ENCODE assay signal across 16 cellular contexts in the genomic region with DNA sequence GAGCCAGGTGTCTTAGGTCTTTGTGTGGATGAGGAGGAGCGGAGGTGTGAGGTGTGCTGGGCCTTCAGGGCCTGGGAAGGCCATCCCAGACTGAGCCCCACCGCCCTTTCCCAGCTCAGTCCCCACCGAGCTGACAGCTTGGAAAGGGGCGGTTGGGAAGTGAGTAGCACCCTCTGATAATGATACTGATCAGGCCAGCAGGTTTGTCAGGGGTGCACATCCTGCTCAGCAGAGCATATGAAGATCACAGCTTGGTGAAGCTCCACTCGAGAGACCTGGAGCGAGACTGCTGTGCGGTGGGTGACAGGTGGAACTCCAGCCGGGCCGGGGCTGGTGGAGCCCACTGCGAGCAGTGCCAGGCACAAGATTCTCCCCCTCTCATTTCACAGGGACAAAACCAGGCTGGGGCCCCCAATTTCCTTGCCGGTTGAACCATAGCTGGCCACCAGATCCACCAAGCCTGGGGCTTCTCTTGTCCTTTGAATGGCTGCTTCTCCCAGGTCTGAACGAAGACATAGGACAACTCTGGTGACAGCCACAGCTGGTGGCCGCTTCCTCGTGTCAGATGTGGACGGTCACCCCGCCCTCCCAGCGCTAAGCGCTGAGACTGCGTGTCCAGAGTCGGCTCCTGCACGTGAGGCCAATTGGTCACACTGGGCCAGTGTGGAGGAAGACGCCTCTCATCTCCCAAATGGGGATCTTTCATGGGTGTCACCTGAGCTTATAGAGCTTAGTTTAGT. TPM values are rescaled to one million over a fixed set of nuclear protein-coding genes. Genes with fewer than 3 reads are reported as not detected.
DNase-seq lines count a peak whose midpoint lies in the region; ATAC-seq and TF ChIP-seq lines count a peak whose summit lies in the region.
"Had no signal": no experiment of that assay in that cellular context is flagged by ENCODE, and none has a peak within 500 bp of the region (broad histone marks: within the 10 kb centered on the region; RNA-seq: fewer than 3 reads in every experiment).

No MANE protein-coding gene starts in this region.

- H3K27ac ChIP-seq in GM23338 (ENCODE audit: low read depth) (peak overlapping the region; percentile 45; the same call in 1 of the 2 replicates), endodermal cell (ENCODE audit: low read depth, low read length) (no peak overlapping the region), neuronal stem cell (replicated peaks; ENCODE audit: low read length) (no peak overlapping the region), trophoblast cell (ENCODE audit: low read depth, low read length) (no peak overlapping the region)
- H3K27ac ChIP-seq: 22Rv1, BLaER1 had no signal

- H3K27me3 Mint-ChIP-seq in GM23338 (ENCODE audit: insufficient read depth, low read depth, poor library complexity) (peaks cover 9% of the 10 kb centered on the region), endodermal cell (ENCODE audit: insufficient read depth) (no peaks in the 10 kb centered on the region)
- H3K27me3 Mint-ChIP-seq: CD8-positive, alpha-beta memory T cell had no signal

- H4K91ac ChIP-seq in neuronal stem cell (ENCODE audit: low read depth, low read length, poor library complexity) (no peak overlapping the region), trophoblast cell (ENCODE audit: low read depth, low read length) (no peak overlapping the region)

- H3K27me3 ChIP-seq in GM23338 (ENCODE audit: insufficient read depth): no peaks in the 10 kb centered on the region
- H3K27me3 ChIP-seq in endodermal cell (ENCODE audit: control insufficient read depth, insufficient read depth, low read length, poor library complexity, severe bottlenecking): no peaks in the 10 kb centered on the region
- no peaks in the 10 kb centered on the region for H3K27me3 ChIP-seq in neuronal stem cell (ENCODE audit: control insufficient read depth in 3 of 3, insufficient read depth in 3 of 3, low read depth in 1 of 3, low read length in 3 of 3)
- no peaks in the 10 kb centered on the region for H3K27me3 ChIP-seq in trophoblast cell (ENCODE audit: insufficient read depth, low read length)

- H2BK120ac ChIP-seq in neuronal stem cell (ENCODE audit: low read depth, low read length) (no peak overlapping the region), trophoblast cell (ENCODE audit: insufficient read depth, low read length, poor library complexity) (no peak overlapping the region)

- H3K36me3 ChIP-seq in GM23338 (ENCODE audit: insufficient read depth) (peaks cover 21% of the 10 kb centered on the region; the same call in 1 of the 2 replicates), endodermal cell (ENCODE audit: control insufficient read depth, insufficient read depth, low read length) (peaks cover 32% of the 10 kb centered on the region), neuronal stem cell (replicated peaks in 1 of 2; ENCODE audit: control insufficient read depth in 2 of 2, insufficient read depth in 2 of 2, low read length in 2 of 2) (peaks cover 49 to 97% of the 10 kb centered on the region in 2 donors), trophoblast cell (ENCODE audit: control insufficient read depth in 1 of 2, insufficient read depth in 2 of 2, low read length in 2 of 2) (peaks cover 65 to 73% of the 10 kb centered on the region in 2 experiments)

- H3K23ac ChIP-seq in neuronal stem cell (ENCODE audit: low read depth, low read length, poor library complexity) (peak overlapping the region; percentile 82), trophoblast cell (ENCODE audit: low read length) (no peak overlapping the region)

- peaks cover 7% of the 10 kb centered on the region; the same call in 1 of the 3 replicates for H3K4me1 Mint-ChIP-seq in GM23338
- peaks cover 15% of the 10 kb centered on the region for H3K4me1 Mint-ChIP-seq in endodermal cell
- H3K4me1 Mint-ChIP-seq: CD8-positive, alpha-beta memory T cell had no signal

- H3K4me2 ChIP-seq in GM23338 (no peak overlapping the region), neuronal stem cell (ENCODE audit: insufficient read depth, low read length, poor library complexity, severe bottlenecking) (no peak overlapping the region), trophoblast cell (ENCODE audit: low read length) (no peak overlapping the region)
- H3K4me2 ChIP-seq: BLaER1 had no signal

- H3K79me1 ChIP-seq in neuronal stem cell (ENCODE audit: low read depth, low read length): peaks cover 5% of the 10 kb centered on the region
- peaks cover 21% of the 10 kb centered on the region for H3K79me1 ChIP-seq in trophoblast cell (ENCODE audit: low read length)

- TF ChIP-seq CTCF in GM23338 (conservative IDR thresholded peaks at IDR 0.05; ENCODE audit: low read depth in 2 of 2) (no peak), endodermal cell (conservative IDR thresholded peaks at IDR 0.05) (no peak)

- H3K4me3 ChIP-seq in GM23338 (no peak overlapping the region), endodermal cell (ENCODE audit: low read length) (no peak overlapping the region), neuronal stem cell (ENCODE audit: low read length in 2 of 2) (no peak overlapping the region), trophoblast cell (ENCODE audit: low read depth, low read length) (no peak overlapping the region)
- H3K4me3 ChIP-seq: BLaER1 had no signal

- H3K4me3 Mint-ChIP-seq in GM23338 (no peak overlapping the region), endodermal cell (no peak overlapping the region)
- H3K4me3 Mint-ChIP-seq: CD8-positive, alpha-beta memory T cell had no signal

- H3K79me2 ChIP-seq in GM23338 (replicated peaks; ENCODE audit: insufficient read depth) (no peaks in the 10 kb centered on the region), trophoblast cell (ENCODE audit: control insufficient read depth, insufficient read depth, low read length, poor library complexity) (peaks cover 2% of the 10 kb centered on the region)

- H3K4ac ChIP-seq in neuronal stem cell (ENCODE audit: low read length) (no peak overlapping the region), trophoblast cell (ENCODE audit: low read depth, low read length) (no peak overlapping the region)

- no peaks in the 10 kb centered on the region for H3K36me3 Mint-ChIP-seq in activated naive CD4-positive, alpha-beta T cell treated with anti-CD3 and anti-CD28 coated beads, Interleukin-2, amount 50 U/mL, for 72 hours
- H3K36me3 Mint-ChIP-seq in GM23338 (ENCODE audit: low read depth) (peaks cover 42% of the 10 kb centered on the region), endodermal cell (ENCODE audit: low read depth) (peaks cover 56% of the 10 kb centered on the region)

- H2AK5ac ChIP-seq in neuronal stem cell (ENCODE audit: low read depth, low read length) (no peak overlapping the region), trophoblast cell (ENCODE audit: low read length) (no peak overlapping the region)

- H3K9me3 ChIP-seq in endodermal cell (ENCODE audit: control insufficient read depth, low read length): no peaks in the 10 kb centered on the region
- no peaks in the 10 kb centered on the region for H3K9me3 ChIP-seq in neuronal stem cell (replicated peaks in 1 of 2; ENCODE audit: control insufficient read depth in 2 of 2, insufficient read depth in 1 of 2, low read depth in 1 of 2, low read length in 2 of 2)
- H3K9me3 ChIP-seq in trophoblast cell (ENCODE audit: insufficient read depth, low read depth, low read length): peaks cover 5% of the 10 kb centered on the region
- H3K9me3 ChIP-seq: BLaER1, Caco-2 had no signal

- ATAC-seq in activated naive CD4-positive, alpha-beta T cell treated with anti-CD3 and anti-CD28 coated beads, Interleukin-2, amount 50 U/mL, for 72 hours: no peak
- no peak for ATAC-seq in GM23338
- no peak for ATAC-seq in GM18511 (IDR thresholded peaks at IDR 0.05; ENCODE audit: unreplicated experiment)

- H3K14ac ChIP-seq in neuronal stem cell (ENCODE audit: low read length) (no peak overlapping the region), trophoblast cell (ENCODE audit: low read length) (no peak overlapping the region)

- no peak overlapping the region for H2AFZ ChIP-seq in GM23338
- H2AFZ ChIP-seq in neuronal stem cell (ENCODE audit: low read length): no peak overlapping the region
- H2AFZ ChIP-seq in trophoblast cell (ENCODE audit: insufficient read depth, low read length, poor library complexity): no peak overlapping the region

- H3K4me1 ChIP-seq in GM23338 (ENCODE audit: insufficient read depth) (no peaks in the 10 kb centered on the region), endodermal cell (ENCODE audit: control insufficient read depth, insufficient read depth, low read length) (peaks cover 10% of the 10 kb centered on the region), neuronal stem cell (ENCODE audit: control insufficient read depth in 2 of 2, insufficient read depth in 1 of 2, low read depth in 1 of 2, low read length in 2 of 2) (peaks cover 12 to 14% of the 10 kb centered on the region in 2 donors), trophoblast cell (ENCODE audit: control insufficient read depth in 1 of 2, insufficient read depth in 2 of 2, low read length in 2 of 2) (peaks cover 16 to 17% of the 10 kb centered on the region in 2 experiments)
- H3K4me1 ChIP-seq: Caco-2 had no signal

- no peaks in the 10 kb centered on the region for H3K9me2 ChIP-seq in GM23338 (ENCODE audit: insufficient read depth)

- peak overlapping the region; percentile 9 to 88 for H3K27ac Mint-ChIP-seq in activated naive CD4-positive, alpha-beta T cell treated with anti-CD3 and anti-CD28 coated beads, Interleukin-2, amount 50 U/mL, for 72 hours
- no peak overlapping the region for H3K27ac Mint-ChIP-seq in GM23338
- H3K27ac Mint-ChIP-seq in endodermal cell: no peak overlapping the region
- H3K27ac Mint-ChIP-seq: CD8-positive, alpha-beta memory T cell had no signal

- H3K9me3 Mint-ChIP-seq in activated naive CD4-positive, alpha-beta T cell treated with anti-CD3 and anti-CD28 coated beads, Interleukin-2, amount 50 U/mL, for 72 hours: no peaks in the 10 kb centered on the region
- no peaks in the 10 kb centered on the region for H3K9me3 Mint-ChIP-seq in GM23338
- no peaks in the 10 kb centered on the region for H3K9me3 Mint-ChIP-seq in endodermal cell
- H3K9me3 Mint-ChIP-seq: CD8-positive, alpha-beta memory T cell had no signal

- H2BK5ac ChIP-seq in neuronal stem cell (ENCODE audit: low read length) (no peak overlapping the region), trophoblast cell (ENCODE audit: low read depth, low read length, poor library complexity) (no peak overlapping the region)

- no peak overlapping the region for H4K8ac ChIP-seq in neuronal stem cell (ENCODE audit: low read depth, low read length)
- no peak overlapping the region for H4K8ac ChIP-seq in trophoblast cell (ENCODE audit: low read depth, low read length)

- H2BK15ac ChIP-seq in neuronal stem cell (ENCODE audit: low read length): no peak overlapping the region

- no peak overlapping the region for H3K18ac ChIP-seq in neuronal stem cell (ENCODE audit: low read length)
- no peak overlapping the region for H3K18ac ChIP-seq in trophoblast cell (ENCODE audit: low read length)

- H4K12ac ChIP-seq in trophoblast cell (ENCODE audit: low read depth, low read length): no peak overlapping the region

- DNase-seq in activated naive CD4-positive, alpha-beta T cell treated with anti-CD3 and anti-CD28 coated beads, Interleukin-2, amount 50 U/mL, for 72 hours (ENCODE audit: low spot score in 2 of 2): no peak
- DNase-seq in activated naive CD4-positive, alpha-beta T cell treated with anti-CD3 and anti-CD28 coated beads, Interleukin-2, amount 50 U/mL, for 16 hours: no peak
- DNase-seq in GM23338 (ENCODE audit: low spot score): no peak
- DNase-seq in endodermal cell: peak; percentile 38
- DNase-seq in neuronal stem cell (ENCODE audit: low spot score): no peak
- no peak for DNase-seq in NCI-H510A treated with DMSO at 0.1 percent for 48 hours (lab: John Stamatoyannopoulos, UW)
- no peak for DNase-seq in trophoblast cell
- DNase-seq: Caco-2; CD8-positive, alpha-beta memory T cell; DND-41; GDM1; H7 had no signal

- 94 to 95% methylated on average over 16 to 22 of the region's 22 CpGs for whole genome bisulfite sequencing in endodermal cell (ENCODE audit: insufficient coverage in 1 of 2, insufficient read length in 1 of 2), 2 experiments
- WGBS in neuronal stem cell (ENCODE audit: extremely low coverage in 2 of 2, insufficient read length in 2 of 2, insufficient replicate concordance in 1 of 2), 2 donors: no CpG with 5 or more reads among the region's 22 CpGs
- WGBS in trophoblast cell (ENCODE audit: extremely low coverage, insufficient coverage, insufficient read length): no CpG with 5 or more reads among the region's 22 CpGs

- H3K9ac ChIP-seq in endodermal cell (ENCODE audit: extremely low read depth, low read length, poor library complexity, severe bottlenecking) (no peak overlapping the region), neuronal stem cell (ENCODE audit: low read depth, low read length, poor library complexity) (no peak overlapping the region), trophoblast cell (ENCODE audit: low read length) (no peak overlapping the region)
- H3K9ac ChIP-seq: BLaER1 had no signal

- H2BK12ac ChIP-seq in neuronal stem cell (ENCODE audit: low read length) (no peak overlapping the region), trophoblast cell (ENCODE audit: low read length) (no peak overlapping the region)

- H3F3A ChIP-seq in GM23338 (replicated peaks; ENCODE audit: low read depth): no peaks in the 10 kb centered on the region

- no peaks in the 10 kb centered on the region; the same call in 1 of the 2 replicates for H4K20me1 ChIP-seq in GM23338 (replicated peaks; ENCODE audit: insufficient read depth)

RNA-seq across cellular contexts. Expression of a gene that starts 8.3 kb away (rescaled TPM):
- not detected for total RNA-seq in activated naive CD4-positive, alpha-beta T cell treated with anti-CD3 and anti-CD28 coated beads, Interleukin-2, amount 50 U/mL, for 72 hours
- total RNA-seq in GM23338 (2014; rRNA removed; shearing (Covaris generic)): not detected in 2 replicates
- not detected in 2 replicates for polyA plus RNA-seq in GM23338 (2016; fragmentation: Nextera tagmentation; extraction: Ambion mirVana)
- not detected for total RNA-seq in endodermal cell
- not detected for polyA plus RNA-seq in endodermal cell (2013, experiment 1 of 2)
- polyA plus RNA-seq in endodermal cell (2013, experiment 2 of 2): not detected
- polyA plus RNA-seq in neuronal stem cell (2013, experiment 1 of 2): not detected
- polyA plus RNA-seq in neuronal stem cell (2013, experiment 2 of 2): not detected
- 0.10 and 0.11 TPM in 2 replicates for polyA plus RNA-seq in trophoblast cell (2013)
- total RNA-seq: A673; Caco-2; CD8-positive, alpha-beta memory T cell; H7 had no signal
- polyA plus RNA-seq: CD8-positive, alpha-beta memory T cell had no signal

RNA-seq across cellular contexts. Expression of a gene that starts 50.7 kb away (rescaled TPM):
- not detected for total RNA-seq in activated naive CD4-positive, alpha-beta T cell treated with anti-CD3 and anti-CD28 coated beads, Interleukin-2, amount 50 U/mL, for 72 hours
- 4.4 and 15.5 TPM in 2 replicates for total RNA-seq in GM23338 (2014; rRNA removed; shearing (Covaris generic))
- polyA plus RNA-seq in GM23338 (2016; fragmentation: Nextera tagmentation; extraction: Ambion mirVana): 5.6 and 9.0 TPM in 2 replicates
- total RNA-seq in endodermal cell: 1 to 10 TPM; 2.8 to 3.7 TPM
- polyA plus RNA-seq in endodermal cell (2013, experiment 1 of 2): 4.3 TPM
- 3.4 TPM for polyA plus RNA-seq in endodermal cell (2013, experiment 2 of 2)
- 0.82 TPM for polyA plus RNA-seq in neuronal stem cell (2013, experiment 1 of 2)
- 0.89 TPM for polyA plus RNA-seq in neuronal stem cell (2013, experiment 2 of 2)
- polyA plus RNA-seq in trophoblast cell (2013): 83.3 and 85.3 TPM in 2 replicates
- total RNA-seq: Caco-2; CD8-positive, alpha-beta memory T cell had no signal
- polyA plus RNA-seq: CD8-positive, alpha-beta memory T cell had no signal

RNA-seq across cellular contexts. Expression of a gene that starts 53.3 kb away (rescaled TPM):
- 10 to 100 TPM; 24.4 to 35.0 TPM for total RNA-seq in activated naive CD4-positive, alpha-beta T cell treated with anti-CD3 and anti-CD28 coated beads, Interleukin-2, amount 50 U/mL, for 72 hours
- 80.4 and 85.1 TPM in 2 replicates for total RNA-seq in GM23338 (2014; rRNA removed; shearing (Covaris generic))
- polyA plus RNA-seq in GM23338 (2016; fragmentation: Nextera tagmentation; extraction: Ambion mirVana): 20.7 and 23.4 TPM in 2 replicates
- total RNA-seq in endodermal cell: 10 to 100 TPM; 78.8 to 94.1 TPM
- polyA plus RNA-seq in endodermal cell (2013, experiment 1 of 2): 62.3 TPM
- 60.4 TPM for polyA plus RNA-seq in endodermal cell (2013, experiment 2 of 2)
- 50.4 TPM for polyA plus RNA-seq in neuronal stem cell (2013, experiment 1 of 2)
- polyA plus RNA-seq in neuronal stem cell (2013, experiment 2 of 2): 51.5 TPM
- 25.7 and 27.9 TPM in 2 replicates for polyA plus RNA-seq in trophoblast cell (2013)

Comparison
In these comparisons a context has a peak if more than half of its experiments do, and no peak if none do; other contexts are left out.
1. H3K27ac Mint-ChIP-seq: peak in activated naive CD4-positive, alpha-beta T cell treated with anti-CD3 and anti-CD28 coated beads, Interleukin-2, amount 50 U/mL, for 72 hours (2 of 2); none in GM23338 (single experiment) and endodermal cell (single experiment).